In the genomic region with DNA sequence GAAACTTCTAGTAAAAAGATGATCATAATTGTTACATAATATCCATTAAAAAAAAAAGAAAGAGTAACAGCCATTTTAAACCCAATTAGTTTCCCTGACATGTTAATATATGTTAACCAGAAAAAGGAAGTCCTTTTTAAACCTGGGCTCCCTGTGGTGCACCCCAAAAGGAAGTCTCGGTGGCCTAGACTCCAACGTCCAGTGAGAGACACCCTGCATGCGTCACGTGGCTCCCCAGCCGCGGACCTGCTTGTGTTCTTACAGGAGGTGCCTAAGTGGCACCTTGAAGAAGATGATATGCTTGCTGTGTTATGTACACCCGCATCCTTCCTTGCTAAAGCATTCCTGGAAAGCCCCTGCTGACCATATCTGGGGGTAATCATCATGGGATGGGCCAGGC, we compare ENCODE assay signal across 20 cellular contexts. TPM values are rescaled to one million over a fixed set of nuclear protein-coding genes. Genes with fewer than 3 reads are reported as not detected.
"Had no signal": no experiment of that assay in that cellular context is flagged by ENCODE, and none has a peak within 500 bp of the region (broad histone marks: within the 10 kb centered on the region; RNA-seq: fewer than 3 reads in every experiment).

No MANE protein-coding gene starts in this region.

- H3K27me3 Mint-ChIP-seq: activated naive CD4-positive, alpha-beta T cell treated with anti-CD3 and anti-CD28 coated beads, Interleukin-2, amount 50 U/mL, for 24 hours had no signal

- H3K27me3 ChIP-seq: breast epithelium, SJSA1 had no signal

- H3K27ac ChIP-seq: breast epithelium, SJSA1 had no signal

- DNase-seq: activated CD4-positive, alpha-beta T cell treated with anti-CD3 and anti-CD28 coated beads for 48 hours; activated CD4-positive, alpha-beta T cell treated with anti-CD3 and anti-CD28 coated beads, Interleukin-2, amount 50 U/mL, for 4 hours; activated CD4-positive, CD25-positive, alpha-beta regulatory T cell treated with anti-CD3 and anti-CD28 coated beads, Interleukin-2, amount 50 U/mL, for 72 hours; activated CD8-positive, alpha-beta memory T cell treated with anti-CD3 and anti-CD28 coated beads, Interleukin-2, amount 50 U/mL, for 48 hours; activated CD8-positive, alpha-beta T cell treated with anti-CD3 and anti-CD28 coated beads, Interleukin-2, amount 10 ng/mL, durations not matched to agents 7 days and 5 days; activated effector memory CD4-positive, alpha-beta T cell treated with Interleukin-2 at 50 U/mL for 16 hours; activated naive CD4-positive, alpha-beta T cell; activated T-cell treated with anti-CD3 and anti-CD28 coated beads, Interleukin-2, amount 50 U/mL, for 1 hour; KBM-7; NCI-H1105 treated with DMSO at 0.1 percent for 48 hours; NCI-H1436 treated with DMSO at 0.1 percent for 48 hours; NCI-H187; NCI-H2081; NCI-H510A treated with DMSO at 0.1 percent for 48 hours; PC-3; SHP77 had no signal

- H3K4me3 Mint-ChIP-seq: activated CD8-positive, alpha-beta T cell treated with anti-CD3 and anti-CD28 coated beads, Interleukin-2, amount 10 ng/mL, durations not matched to agents 7 days and 5 days; activated naive CD4-positive, alpha-beta T cell treated with anti-CD3 and anti-CD28 coated beads, Interleukin-2, amount 50 U/mL, for 24 hours; T-helper 1 cell treated with Interleukin-12 subunit alpha and Interleukin-12 subunit beta and Interleukin-4 antibody, amounts not matched to agents 30 μg/mL and 1 μg/mL, for 36 hours had no signal

- H3K27ac Mint-ChIP-seq: activated CD8-positive, alpha-beta T cell treated with anti-CD3 and anti-CD28 coated beads, Interleukin-2, amount 10 ng/mL, durations not matched to agents 7 days and 5 days; activated naive CD4-positive, alpha-beta T cell treated with anti-CD3 and anti-CD28 coated beads, Interleukin-2, amount 50 U/mL, for 24 hours; T-helper 1 cell treated with Interleukin-12 subunit alpha and Interleukin-12 subunit beta and Interleukin-4 antibody, amounts not matched to agents 30 μg/mL and 1 μg/mL, for 36 hours had no signal

- H3K9me3 ChIP-seq: breast epithelium, SJSA1 had no signal

- H3K36me3 ChIP-seq: breast epithelium had no signal

- H3K4me3 ChIP-seq: breast epithelium, SJSA1 had no signal

- H3K4me1 ChIP-seq: breast epithelium, SJSA1 had no signal

- H3K4me1 Mint-ChIP-seq: activated naive CD4-positive, alpha-beta T cell treated with anti-CD3 and anti-CD28 coated beads, Interleukin-2, amount 50 U/mL, for 24 hours had no signal

- H3K9me3 Mint-ChIP-seq: activated naive CD4-positive, alpha-beta T cell treated with anti-CD3 and anti-CD28 coated beads, Interleukin-2, amount 50 U/mL, for 24 hours; T-helper 1 cell treated with Interleukin-12 subunit alpha and Interleukin-12 subunit beta and Interleukin-4 antibody, amounts not matched to agents 30 μg/mL and 1 μg/mL, for 36 hours had no signal

RNA-seq across cellular contexts. Expression of a gene that starts 50.1 kb away (rescaled TPM):
- total RNA-seq: activated CD8-positive, alpha-beta T cell treated with anti-CD3 and anti-CD28 coated beads, Interleukin-2, amount 10 ng/mL, durations not matched to agents 7 days and 5 days had no signal
